Comparison of ENCODE assay signal across 20 cellular contexts in the genomic region with DNA sequence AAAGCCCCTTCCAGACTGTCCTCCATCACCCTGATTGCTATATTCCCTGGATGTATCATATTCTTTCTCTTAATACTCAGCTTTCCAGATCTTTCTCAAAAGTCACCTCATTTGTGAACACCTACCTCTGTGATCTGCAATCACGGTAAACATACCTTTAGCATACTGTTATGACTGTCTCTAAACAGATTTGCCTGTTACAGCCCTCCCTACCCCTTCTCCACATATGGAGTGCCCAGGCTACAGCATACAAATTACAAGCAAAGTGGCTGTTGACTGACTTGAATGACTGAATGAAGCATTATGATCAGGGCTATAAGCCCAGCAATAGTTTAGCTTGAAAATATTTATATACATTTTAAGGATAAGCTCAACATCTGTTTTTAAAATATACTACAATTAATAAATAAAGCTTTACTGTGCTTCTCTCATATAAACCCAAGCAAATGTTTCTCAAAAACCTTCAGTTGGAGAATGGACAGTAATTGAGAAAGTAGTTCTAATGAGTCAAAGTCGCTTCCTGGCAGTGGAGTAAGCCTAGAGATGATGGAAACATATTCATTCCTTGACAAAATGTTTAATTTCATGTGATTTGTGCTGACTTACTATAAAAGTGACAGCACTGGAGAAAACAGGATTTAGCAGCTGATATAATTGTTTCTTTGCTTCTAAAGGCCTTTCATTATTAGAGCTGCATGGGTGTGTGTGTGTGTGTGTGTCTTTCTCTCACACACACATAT. TPM values are rescaled to one million over a fixed set of nuclear protein-coding genes. Genes with fewer than 3 reads are reported as not detected.
A peak's percentile ranks its signal among the peaks of the same experiment; 100 is the strongest.
DNase-seq lines count a peak whose midpoint lies in the region; ATAC-seq and TF ChIP-seq lines count a peak whose summit lies in the region.
"Had no signal": no experiment of that assay in that cellular context is flagged by ENCODE, and none has a peak within 500 bp of the region (broad histone marks: within the 10 kb centered on the region; RNA-seq: fewer than 3 reads in every experiment).

No MANE protein-coding gene starts in this region.

- peak overlapping the region; percentile 56 for H3K27ac ChIP-seq in skeletal muscle tissue (ENCODE audit: low read depth, low read length)
- H3K27ac ChIP-seq: A549, breast epithelium, foreskin keratinocyte, PC-9, SJCRH30 had no signal

- CTCF ChIA-PET in activated CD4-positive, alpha-beta T cell treated with anti-CD3 and anti-CD28 coated beads, Interleukin-2, amount 10 ng/mL, durations not matched to agents 7 days and 5 days (lab: Charles Lee) = interaction anchor here (0.6 to 1.6 kb wide), 7 partner anchors 9 to 279 kb away, joined by 3 to 9 read pairs (median 4); partner anchors contain the start of gene ELMO1
- CTCF ChIA-PET in T-cell (lab: Charles Lee) = interaction anchor here (0.6 to 1.9 kb wide), 7 partner anchors 10 to 743 kb away, joined by 3 to 8 read pairs (median 3); no protein-coding TSS in a partner anchor

- no peak overlapping the region for H3K4me3 ChIP-seq in skeletal muscle tissue (ENCODE audit: low read length in 3 of 3)
- H3K4me3 ChIP-seq: A549, breast epithelium, PC-9, SJCRH30 had no signal

- H3K27me3 Mint-ChIP-seq in activated CD4-positive, alpha-beta T cell treated with anti-CD3 and anti-CD28 coated beads, Interleukin-2, amount 10 ng/mL, durations not matched to agents 7 days and 5 days = no peaks in the 10 kb centered on the region
- H3K27me3 Mint-ChIP-seq in T-cell = no peaks in the 10 kb centered on the region
- H3K27me3 Mint-ChIP-seq in endothelial cell (ENCODE audit: unreplicated experiment) = no peaks in the 10 kb centered on the region
- H3K27me3 Mint-ChIP-seq: stimulated activated naive B cell treated with anti-CD40 and anti-IgM and Interleukin-4, amounts not matched to agents 10 μg/mL and 1 μg/mL and 100 μg/mL, for 72 hours had no signal

- no peaks in the 10 kb centered on the region for H3K9me3 ChIP-seq in skeletal muscle tissue (ENCODE audit: control insufficient read depth in 3 of 3, low read length in 3 of 3)
- H3K9me3 ChIP-seq: A549, breast epithelium, SJCRH30 had no signal

- H3K36me3 ChIP-seq in skeletal muscle tissue (ENCODE audit: control insufficient read depth in 3 of 3, insufficient read depth in 3 of 3, low read length in 3 of 3) = no peaks in the 10 kb centered on the region
- H3K36me3 ChIP-seq: breast epithelium had no signal

- no peak for TF ChIP-seq CTCF in endothelial cell (IDR thresholded peaks at IDR 0.05; ENCODE audit: unreplicated experiment)

- peaks cover 5 to 9% (median 5%) of the 10 kb centered on the region in 3 donors for H3K4me1 ChIP-seq in skeletal muscle tissue (ENCODE audit: control insufficient read depth in 3 of 3, insufficient read depth in 3 of 3, low read length in 3 of 3)
- H3K4me1 ChIP-seq: breast epithelium, foreskin keratinocyte had no signal

- ATAC-seq in T-cell (replicated peaks in 1 of 4) (no peak), GM19463 (IDR thresholded peaks at IDR 0.05; ENCODE audit: unreplicated experiment) (no peak), esophagus mucosa (no peak)
- ATAC-seq: foreskin keratinocyte; stimulated activated naive B cell treated with anti-CD40 and anti-IgM and Interleukin-4, amounts not matched to agents 10 μg/mL and 1 μg/mL and 100 μg/mL, for 72 hours had no signal

- H3K9me3 Mint-ChIP-seq in activated CD4-positive, alpha-beta T cell treated with anti-CD3 and anti-CD28 coated beads, Interleukin-2, amount 10 ng/mL, durations not matched to agents 7 days and 5 days = no peaks in the 10 kb centered on the region
- no peaks in the 10 kb centered on the region for H3K9me3 Mint-ChIP-seq in T-cell
- no peaks in the 10 kb centered on the region for H3K9me3 Mint-ChIP-seq in endothelial cell (ENCODE audit: unreplicated experiment)
- H3K9me3 Mint-ChIP-seq: mesothelial cell of epicardium; stimulated activated naive B cell treated with anti-CD40 and anti-IgM and Interleukin-4, amounts not matched to agents 10 μg/mL and 1 μg/mL and 100 μg/mL, for 72 hours had no signal

- H3K27me3 ChIP-seq in skeletal muscle tissue (ENCODE audit: control insufficient read depth in 3 of 3, insufficient read depth in 3 of 3, low read length in 3 of 3) = no peaks in the 10 kb centered on the region
- H3K27me3 ChIP-seq: breast epithelium, foreskin keratinocyte, SJCRH30 had no signal

- H3K4me3 Mint-ChIP-seq in activated CD4-positive, alpha-beta T cell treated with anti-CD3 and anti-CD28 coated beads, Interleukin-2, amount 10 ng/mL, durations not matched to agents 7 days and 5 days = no peak overlapping the region
- H3K4me3 Mint-ChIP-seq in T-cell = peak overlapping the region in 1 of 3 donors; percentile 58
- H3K4me3 Mint-ChIP-seq in endothelial cell (ENCODE audit: unreplicated experiment) = no peak overlapping the region
- H3K4me3 Mint-ChIP-seq: mesothelial cell of epicardium had no signal

- POLR2A ChIA-PET in activated CD4-positive, alpha-beta T cell treated with anti-CD3 and anti-CD28 coated beads, Interleukin-2, amount 10 ng/mL, durations not matched to agents 7 days and 5 days (lab: Charles Lee) = interaction anchor here (0.7 kb wide), 1 partner anchor 151 kb away, joined by 3 read pairs; no protein-coding TSS in a partner anchor
- POLR2A ChIA-PET in T-cell (lab: Charles Lee) = interaction anchor here (0.5 to 1.3 kb wide), 6 partner anchors 10 to 1072 kb away, joined by 3 to 7 read pairs (median 4); partner anchors contain the start of gene ELMO1 (in 1 of the 2)

- H3K36me3 Mint-ChIP-seq in activated CD4-positive, alpha-beta T cell treated with anti-CD3 and anti-CD28 coated beads, Interleukin-2, amount 10 ng/mL, durations not matched to agents 7 days and 5 days (ENCODE audit: low read depth) = peaks cover 22% of the 10 kb centered on the region
- peaks cover 16% of the 10 kb centered on the region for H3K36me3 Mint-ChIP-seq in T-cell
- H3K36me3 Mint-ChIP-seq in endothelial cell (ENCODE audit: low read depth, unreplicated experiment) = peaks cover 4% of the 10 kb centered on the region
- H3K36me3 Mint-ChIP-seq: mesothelial cell of epicardium had no signal

- peaks cover 75% of the 10 kb centered on the region for H3K4me1 Mint-ChIP-seq in activated CD4-positive, alpha-beta T cell treated with anti-CD3 and anti-CD28 coated beads, Interleukin-2, amount 10 ng/mL, durations not matched to agents 7 days and 5 days
- H3K4me1 Mint-ChIP-seq in T-cell (peaks cover 81 to 87% (median 82%) of the 10 kb centered on the region in 3 donors), endothelial cell (ENCODE audit: unreplicated experiment) (peaks cover 55% of the 10 kb centered on the region)

- DNase-seq in activated CD4-positive, alpha-beta T cell treated with anti-CD3 and anti-CD28 coated beads, Interleukin-2, amount 10 ng/mL, durations not matched to agents 7 days and 5 days = no peak
- no peak for DNase-seq in activated CD4-positive, alpha-beta T cell treated with anti-CD3 and anti-CD28 coated beads, Interleukin-2, amount 50 U/mL, for 4 hours
- DNase-seq in T-cell (no peak), endothelial cell (ENCODE audit: low spot score) (no peak), RKO (ENCODE audit: low spot score) (no peak)
- DNase-seq: activated CD8-positive, alpha-beta memory T cell treated with anti-CD3 and anti-CD28 coated beads, Interleukin-2, amount 50 U/mL, for 48 hours; foreskin keratinocyte; GOT3; KBM-7; MV-4-11; NCI-H1930; PC-9; stimulated activated naive B cell treated with anti-CD40 and anti-IgM and Interleukin-4, amounts not matched to agents 10 μg/mL and 1 μg/mL and 100 μg/mL, for 72 hours had no signal

- peak overlapping the region; percentile 94 for H3K27ac Mint-ChIP-seq in activated CD4-positive, alpha-beta T cell treated with anti-CD3 and anti-CD28 coated beads, Interleukin-2, amount 10 ng/mL, durations not matched to agents 7 days and 5 days
- H3K27ac Mint-ChIP-seq in T-cell (peak overlapping the region; percentile 82 to 89), endothelial cell (ENCODE audit: unreplicated experiment) (peak overlapping the region; percentile 12)
- H3K27ac Mint-ChIP-seq: mesothelial cell of epicardium had no signal

- no peak overlapping the region for H3K9ac ChIP-seq in skeletal muscle tissue (ENCODE audit: low read depth in 1 of 3, low read length in 3 of 3)

RNA-seq across cellular contexts. Expression of gene ELMO1, which starts 9.2 kb away (rescaled TPM):
- 100 to 1,000 TPM in 1 of 2 experiments, 10 to 100 TPM in 1; 99.8 to 142 TPM for total RNA-seq in activated CD4-positive, alpha-beta T cell treated with anti-CD3 and anti-CD28 coated beads, Interleukin-2, amount 10 ng/mL, durations not matched to agents 7 days and 5 days
- total RNA-seq in T-cell (100 to 1,000 TPM; 101 to 149 (median 113) TPM), endothelial cell (ENCODE audit: unreplicated experiment) (151 TPM), skeletal muscle tissue (52.7 TPM), esophagus mucosa (4.0 TPM)
- total RNA-seq: foreskin keratinocyte had no signal

Comparison
In these comparisons a context has a peak if more than half of its experiments do, and no peak if none do; other contexts are left out.
1. H3K27ac Mint-ChIP-seq: peak in every context shown above with its lines; median percentile 94 in activated CD4-positive, alpha-beta T cell treated with anti-CD3 and anti-CD28 coated beads, Interleukin-2, amount 10 ng/mL, durations not matched to agents 7 days and 5 days; 86 in T-cell; 12 in endothelial cell.
2. RNA of gene ELMO1, which starts 9.2 kb away (total RNA-seq): 151 TPM in endothelial cell (single experiment), 99.8 to 142 TPM in activated CD4-positive, alpha-beta T cell treated with anti-CD3 and anti-CD28 coated beads, Interleukin-2, amount 10 ng/mL, durations not matched to agents 7 days and 5 days, 101 to 149 TPM in T-cell and 52.7 TPM in skeletal muscle tissue (single experiment); 4.0 TPM in esophagus mucosa (single experiment); every median in the first group is over 10 times any median in the second.